2 cellular contexts compared by ENCODE assay signal in genomic region chr9:90044263-90044662, GRCh38.
TF ChIP-seq lines count a peak whose summit lies in the region.

No MANE protein-coding gene starts in this region.

TF ChIP-seq in A549, 52 proteins besides CTCF, POLR2A, EP300 and RAD21 (continued from another document):
- no peak for TF ChIP-seq CHD4 (IDR thresholded peaks at IDR 0.05; ENCODE audit: borderline replicate concordance)
- TF ChIP-seq CBX8 (IDR thresholded peaks at IDR 0.05), result no peak
- TF ChIP-seq NR3C1 (IDR thresholded peaks at IDR 0.05), result no peak
- TF ChIP-seq E2F6 (IDR thresholded peaks at IDR 0.05; ENCODE audit: borderline replicate concordance, low read depth), result no peak
- no peak for TF ChIP-seq HDAC2 (IDR thresholded peaks at IDR 0.05)
- no peak for TF ChIP-seq RFX5 (IDR thresholded peaks at IDR 0.05)

TF ChIP-seq in H1, 55 proteins besides CTCF, POLR2A, EP300 and RAD21 (continued from another document):
- TF ChIP-seq, protein P1, sequence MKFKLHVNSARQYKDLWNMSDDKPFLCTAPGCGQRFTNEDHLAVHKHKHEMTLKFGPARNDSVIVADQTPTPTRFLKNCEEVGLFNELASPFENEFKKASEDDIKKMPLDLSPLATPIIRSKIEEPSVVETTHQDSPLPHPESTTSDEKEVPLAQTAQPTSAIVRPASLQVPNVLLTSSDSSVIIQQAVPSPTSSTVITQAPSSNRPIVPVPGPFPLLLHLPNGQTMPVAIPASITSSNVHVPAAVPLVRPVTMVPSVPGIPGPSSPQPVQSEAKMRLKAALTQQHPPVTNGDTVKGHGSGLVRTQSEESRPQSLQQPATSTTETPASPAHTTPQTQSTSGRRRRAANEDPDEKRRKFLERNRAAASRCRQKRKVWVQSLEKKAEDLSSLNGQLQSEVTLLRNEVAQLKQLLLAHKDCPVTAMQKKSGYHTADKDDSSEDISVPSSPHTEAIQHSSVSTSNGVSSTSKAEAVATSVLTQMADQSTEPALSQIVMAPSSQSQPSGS (IDR thresholded peaks at IDR 0.05; ENCODE audit: low read length), result no peak
- TF ChIP-seq TCF12 (IDR thresholded peaks at IDR 0.05; ENCODE audit: low read depth, low read length) (no peak), CREB1 (IDR thresholded peaks at IDR 0.05) (no peak), POU5F1 (IDR thresholded peaks at IDR 0.05; ENCODE audit: low read depth, low read length) (no peak), HDAC2 (IDR thresholded peaks at IDR 0.05; ENCODE audit: borderline replicate concordance in 1 of 2, low read depth in 2 of 2, low read length in 2 of 2) (no peak), CEBPB (IDR thresholded peaks at IDR 0.05; ENCODE audit: low read depth, low read length) (no peak), FOSL1 (IDR thresholded peaks at IDR 0.05; ENCODE audit: insufficient read depth, low read depth, low read length) (no peak), GTF2F1 (IDR thresholded peaks at IDR 0.05; ENCODE audit: borderline replicate concordance, low read depth, low read length) (no peak), TEAD4 (IDR thresholded peaks at IDR 0.05; ENCODE audit: low read depth, low read length) (no peak)
